ENCODE assay signal across 19 cellular contexts in the genomic region with DNA sequence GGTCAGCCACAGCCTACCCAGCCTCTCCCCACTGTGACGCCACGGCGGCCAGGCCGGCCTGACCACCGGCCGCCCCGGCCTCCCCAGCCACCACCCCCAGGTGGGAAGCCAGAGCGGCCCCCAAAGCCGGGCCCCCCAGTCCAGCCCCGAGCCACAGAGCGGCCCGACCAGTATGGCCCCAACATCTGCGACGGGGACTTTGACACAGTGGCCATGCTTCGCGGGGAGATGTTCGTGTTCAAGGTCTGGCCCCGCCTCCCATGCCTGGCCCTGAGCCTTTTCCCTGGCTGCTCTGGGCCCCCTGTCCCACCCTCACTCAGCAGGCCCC.
"Had no signal": no experiment of that assay in that cellular context is flagged by ENCODE, and none has a peak within 500 bp of the region (broad histone marks: within the 10 kb centered on the region; RNA-seq: fewer than 3 reads in every experiment).

No MANE protein-coding gene starts in this region.

- H3K27ac ChIP-seq: dorsolateral prefrontal cortex, lower lobe of right lung, neutrophil, parathyroid adenoma, vagina had no signal

- H3K4me1 Mint-ChIP-seq: immature natural killer cell; natural killer cell; stimulated activated effector memory CD8-positive, alpha-beta T cell treated with anti-CD3 and anti-CD28 coated beads, Interleukin-12 subunit alpha, Interleukin-12 subunit beta, amount 100 ng/mL, for 72 hours had no signal

- H3K27me3 ChIP-seq: dorsolateral prefrontal cortex, neutrophil, thyroid gland, vagina had no signal

- H2AFZ ChIP-seq: parathyroid adenoma had no signal

- ATAC-seq: left ventricle myocardium superior; lower lobe of right lung; natural killer cell; sciatic nerve; stimulated activated effector memory CD8-positive, alpha-beta T cell treated with anti-CD3 and anti-CD28 coated beads, Interleukin-12 subunit alpha, Interleukin-12 subunit beta, amount 100 ng/mL, for 72 hours had no signal

- H3K27ac Mint-ChIP-seq: immature natural killer cell; natural killer cell; progenitor cell of endocrine pancreas; stimulated activated effector memory CD8-positive, alpha-beta T cell treated with anti-CD3 and anti-CD28 coated beads, Interleukin-12 subunit alpha, Interleukin-12 subunit beta, amount 100 ng/mL, for 72 hours; stimulated activated naive CD8-positive, alpha-beta T cell treated with anti-CD3 and anti-CD28 coated beads, Interleukin-15, Interleukin-2, amounts not matched to agents 100 ng/mL and 50 ng/mL, for 24 hours had no signal

- H3K4me3 Mint-ChIP-seq: immature natural killer cell; natural killer cell; stimulated activated effector memory CD8-positive, alpha-beta T cell treated with anti-CD3 and anti-CD28 coated beads, Interleukin-12 subunit alpha, Interleukin-12 subunit beta, amount 100 ng/mL, for 72 hours; stimulated activated naive CD8-positive, alpha-beta T cell treated with anti-CD3 and anti-CD28 coated beads, Interleukin-15, Interleukin-2, amounts not matched to agents 100 ng/mL and 50 ng/mL, for 24 hours had no signal

- H3K4me1 ChIP-seq: parathyroid adenoma, vagina had no signal

- H3K9me3 ChIP-seq: lower lobe of right lung, neutrophil, thyroid gland, vagina had no signal

- H3K4me3 ChIP-seq: dorsolateral prefrontal cortex, lower lobe of right lung, thyroid gland, vagina had no signal

- H3K36me3 Mint-ChIP-seq: immature natural killer cell; natural killer cell; stimulated activated effector memory CD8-positive, alpha-beta T cell treated with anti-CD3 and anti-CD28 coated beads, Interleukin-12 subunit alpha, Interleukin-12 subunit beta, amount 100 ng/mL, for 72 hours had no signal

- H3K79me2 ChIP-seq: parathyroid adenoma had no signal

- H3K9me3 Mint-ChIP-seq: immature natural killer cell; natural killer cell; stimulated activated effector memory CD8-positive, alpha-beta T cell treated with anti-CD3 and anti-CD28 coated beads, Interleukin-12 subunit alpha, Interleukin-12 subunit beta, amount 100 ng/mL, for 72 hours; stimulated activated naive CD8-positive, alpha-beta T cell treated with anti-CD3 and anti-CD28 coated beads, Interleukin-15, Interleukin-2, amounts not matched to agents 100 ng/mL and 50 ng/mL, for 24 hours had no signal

- H3K36me3 ChIP-seq: neutrophil, vagina had no signal

- H3K9ac ChIP-seq: parathyroid adenoma had no signal

- DNase-seq: dorsolateral prefrontal cortex; effector CD4-positive, alpha-beta T cell; hypothalamus; immature natural killer cell; islet precursor cell; left ventricle myocardium superior; lower lobe of right lung; natural killer cell; stimulated activated CD4-positive, alpha-beta T cell treated with anti-CD3 and anti-CD28 coated beads, Interleukin-2, amount 100 ng/mL, for 24 hours; stimulated activated CD4-positive, alpha-beta T cell treated with anti-CD3 and anti-CD28 coated beads, Interleukin-4, amount 100 ng/mL, for 24 hours; thyroid gland; trophoblast cell had no signal

- H3K27me3 Mint-ChIP-seq: progenitor cell of endocrine pancreas; stimulated activated naive CD8-positive, alpha-beta T cell treated with anti-CD3 and anti-CD28 coated beads, Interleukin-15, Interleukin-2, amounts not matched to agents 100 ng/mL and 50 ng/mL, for 24 hours had no signal
